Comparison of ENCODE assay signal across 18 cellular contexts in genomic region chr4:15500721-15501120, GRCh38.
"Had no signal": no experiment of that assay in that cellular context is flagged by ENCODE, and none has a peak within 500 bp of the region (broad histone marks: within the 10 kb centered on the region; RNA-seq: fewer than 3 reads in every experiment).

No MANE protein-coding gene starts in this region.

- DNase-seq: IMR-90, Kasumi-1, KG1, MM.1S, NCI-H1092 treated with DMSO at 0.1 percent for 48 hours, NCI-H1436, NCI-H187, NCI-H2029, NCI-H2081 treated with DMSO at 0.1 percent for 48 hours, NCI-H2227 treated with DMSO at 0.1 percent for 48 hours, NCI-H446, NCI-H510A, NCI-H524 treated with DMSO at 0.1 percent for 48 hours, NCI-H69, NCI-H774, Right ventricle myocardium superior, RPMI8226, SIG-M5 had no signal
